In the genomic region with DNA sequence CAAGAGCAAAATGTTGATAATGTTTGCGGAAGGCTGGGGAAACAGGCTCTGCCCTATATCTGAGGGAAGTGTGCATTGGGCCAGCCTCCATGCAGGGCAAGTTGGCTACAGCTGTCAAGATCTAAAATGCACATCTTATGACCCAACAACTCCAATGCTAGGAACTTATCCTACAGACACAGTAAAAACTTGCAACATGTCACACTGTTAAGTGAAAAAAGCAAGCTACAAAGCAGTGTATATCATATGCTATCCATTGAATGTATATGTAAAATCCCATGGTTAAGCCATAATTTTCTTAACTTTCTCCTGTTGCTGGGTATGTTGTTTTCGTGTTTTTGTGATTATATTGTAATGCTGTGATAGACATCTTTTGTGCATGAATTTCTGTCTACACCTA, we compare ENCODE assay signal across 9 cellular contexts.
"Had no signal": no experiment of that assay in that cellular context is flagged by ENCODE, and none has a peak within 500 bp of the region (broad histone marks: within the 10 kb centered on the region; RNA-seq: fewer than 3 reads in every experiment).

No MANE protein-coding gene starts in this region.

- H3K4me3 Mint-ChIP-seq: GM23338, H9, HFFc6 had no signal

- H3K9me3 ChIP-seq: HAP-1 had no signal

- H3K4me2 ChIP-seq: GM23338 had no signal

- H3K36me3 ChIP-seq: HAP-1 had no signal

- H2AFZ ChIP-seq: GM23248 had no signal

- H3K4me1 ChIP-seq: HAP-1 had no signal

- ATAC-seq: GM23338, HCT116 had no signal

- H3K27ac Mint-ChIP-seq: GM23338, H9, HFFc6 had no signal

- H3K9ac ChIP-seq: GM23248 had no signal

- H3K27ac ChIP-seq: GM23248 had no signal

- H3K4me3 ChIP-seq: GM23248, GM23338, HAP-1 had no signal

- DNase-seq: GM23248, GOT3, H7, H9, HCEC 1CT, HFFc6 had no signal
